ENCODE assay signal across 9 cellular contexts in the genomic region with DNA sequence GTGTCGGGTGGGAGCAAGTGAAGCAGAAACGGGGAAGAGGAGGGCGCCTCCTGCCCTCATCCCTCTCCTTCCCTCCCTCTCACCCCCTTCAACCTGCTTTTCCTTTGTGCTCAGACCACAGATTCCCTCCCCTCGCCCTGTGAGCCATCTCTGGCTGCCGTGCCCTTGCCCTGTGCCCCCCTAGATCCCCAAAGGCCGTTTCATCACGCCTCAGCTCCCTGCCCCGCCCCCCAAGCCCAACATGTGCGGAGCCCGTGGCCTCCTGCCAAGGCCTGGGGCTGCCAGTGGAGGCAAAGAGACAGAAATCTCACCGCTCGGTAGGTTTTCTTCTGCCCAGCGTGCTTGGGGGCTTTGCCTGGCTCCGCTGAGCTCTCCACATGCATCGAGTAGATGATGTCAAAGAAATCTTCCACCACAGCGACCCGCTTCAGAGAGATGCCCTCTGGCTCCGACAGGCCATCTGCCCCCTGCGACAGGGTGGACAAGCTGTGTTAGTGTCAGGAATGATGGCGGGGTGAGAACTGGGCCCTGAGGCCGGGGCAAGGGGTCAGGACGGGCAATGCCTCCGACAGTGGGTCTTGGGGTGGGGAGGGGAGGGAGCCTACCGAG. TPM values are rescaled to one million over a fixed set of nuclear protein-coding genes. Genes with fewer than 3 reads are reported as not detected.
DNase-seq lines count a peak whose midpoint lies in the region; ATAC-seq and TF ChIP-seq lines count a peak whose summit lies in the region.
"Had no signal": no experiment of that assay in that cellular context is flagged by ENCODE, and none has a peak within 500 bp of the region (broad histone marks: within the 10 kb centered on the region; RNA-seq: fewer than 3 reads in every experiment).

No MANE protein-coding gene starts in this region.

- peak overlapping the region in 1 of 5 donors; percentile 60 for H3K27ac ChIP-seq in adrenal gland

- H3K27me3 Mint-ChIP-seq in activated CD4-positive, alpha-beta T cell treated with anti-CD3 and anti-CD28 coated beads, Interleukin-2, amount 10 ng/mL, durations not matched to agents 24 days and 14 days = no peaks in the 10 kb centered on the region
- peaks cover 14% of the 10 kb centered on the region for H3K27me3 Mint-ChIP-seq in dendritic cell treated with granulocyte-macrophage colony-stimulating factor and Interleukin-4, amounts not matched to agents 40 ng/mL and 50 ng/mL, for 4 days

- H3K36me3 Mint-ChIP-seq in activated CD4-positive, alpha-beta T cell treated with anti-CD3 and anti-CD28 coated beads, Interleukin-2, amount 10 ng/mL, durations not matched to agents 24 days and 14 days (ENCODE audit: low read depth) = peaks cover 17% of the 10 kb centered on the region
- peaks cover 17% of the 10 kb centered on the region for H3K36me3 Mint-ChIP-seq in dendritic cell treated with granulocyte-macrophage colony-stimulating factor and Interleukin-4, amounts not matched to agents 40 ng/mL and 50 ng/mL, for 4 days (ENCODE audit: low read depth)

- no peak overlapping the region for H3K4me3 ChIP-seq in adrenal gland

- no peaks in the 10 kb centered on the region for H3K9me3 ChIP-seq in adrenal gland (replicated peaks in 1 of 3)

- no peaks in the 10 kb centered on the region for H3K36me3 ChIP-seq in adrenal gland (replicated peaks in 1 of 2)

- intact Hi-C loops in activated CD4-positive, alpha-beta T cell treated with anti-CD3 and anti-CD28 coated beads, Interleukin-2, amount 10 ng/mL, durations not matched to agents 24 days and 14 days (cut with micrococcal nuclease) = no loop called here
- intact Hi-C loops in dendritic cell treated with granulocyte-macrophage colony-stimulating factor and Interleukin-4, amounts not matched to agents 40 ng/mL and 50 ng/mL, for 4 days (cut with micrococcal nuclease) = no loop called here
- intact Hi-C loops in adrenal gland (cut with DNase I) = loop anchor here in 1 of 2 donors (10.0 kb wide), 1 partner anchor 247 kb away; no protein-coding TSS in a partner anchor

- peaks cover 9 to 26% of the 10 kb centered on the region in 2 donors for H3K4me1 ChIP-seq in adrenal gland (replicated peaks in 1 of 2)

- no peak for TF ChIP-seq POLR2A in adrenal gland (IDR thresholded peaks at IDR 0.05)

- H3K27me3 ChIP-seq in adrenal gland = no peaks in the 10 kb centered on the region

- peak overlapping the region; percentile 45 for H3K27ac Mint-ChIP-seq in activated CD4-positive, alpha-beta T cell treated with anti-CD3 and anti-CD28 coated beads, Interleukin-2, amount 10 ng/mL, durations not matched to agents 24 days and 14 days
- H3K27ac Mint-ChIP-seq in dendritic cell treated with granulocyte-macrophage colony-stimulating factor and Interleukin-4, amounts not matched to agents 40 ng/mL and 50 ng/mL, for 4 days = peak overlapping the region; percentile 85

- ATAC-seq in HG03196 (IDR thresholded peaks at IDR 0.05; ENCODE audit: unreplicated experiment) = no peak

- H3K4me3 Mint-ChIP-seq in activated CD4-positive, alpha-beta T cell treated with anti-CD3 and anti-CD28 coated beads, Interleukin-2, amount 10 ng/mL, durations not matched to agents 24 days and 14 days = peak overlapping the region; percentile 63
- H3K4me3 Mint-ChIP-seq in dendritic cell treated with granulocyte-macrophage colony-stimulating factor and Interleukin-4, amounts not matched to agents 40 ng/mL and 50 ng/mL, for 4 days = peak overlapping the region; percentile 9

- 63 to 79% (median 70%) methylated on average over 15 to 24 of the region's 24 CpGs for WGBS in adrenal gland, 4 donors

- no peaks in the 10 kb centered on the region for H3K9me3 Mint-ChIP-seq in activated CD4-positive, alpha-beta T cell treated with anti-CD3 and anti-CD28 coated beads, Interleukin-2, amount 10 ng/mL, durations not matched to agents 24 days and 14 days
- H3K9me3 Mint-ChIP-seq in dendritic cell treated with granulocyte-macrophage colony-stimulating factor and Interleukin-4, amounts not matched to agents 40 ng/mL and 50 ng/mL, for 4 days = no peaks in the 10 kb centered on the region

- no peak for TF ChIP-seq CTCF in adrenal gland (IDR thresholded peaks at IDR 0.05)

- no peak for DNase-seq in activated CD4-positive, alpha-beta T cell treated with anti-CD3 and anti-CD28 coated beads, Interleukin-2, amount 10 ng/mL, durations not matched to agents 24 days and 14 days
- no peak for DNase-seq in activated CD4-positive, alpha-beta T cell treated with anti-CD3 and anti-CD28 coated beads for 1 hour
- DNase-seq in NCI-H128 (lab: John Stamatoyannopoulos, UW; ENCODE audit: unreplicated experiment) = peak; percentile 35
- DNase-seq in retina = peak; percentile 81
- no peak for DNase-seq in mesenteric fat pad (ENCODE audit: low spot score)
- no peak for DNase-seq in adrenal gland
- DNase-seq: activated gamma-delta T cell had no signal

- peaks cover 61% of the 10 kb centered on the region for H3K4me1 Mint-ChIP-seq in activated CD4-positive, alpha-beta T cell treated with anti-CD3 and anti-CD28 coated beads, Interleukin-2, amount 10 ng/mL, durations not matched to agents 24 days and 14 days
- H3K4me1 Mint-ChIP-seq in dendritic cell treated with granulocyte-macrophage colony-stimulating factor and Interleukin-4, amounts not matched to agents 40 ng/mL and 50 ng/mL, for 4 days (ENCODE audit: low read depth) = peaks cover 67% of the 10 kb centered on the region

RNA-seq across cellular contexts. Expression of gene NOL4L, which starts 57.6 kb away (rescaled TPM):
- 13.0 and 18.0 TPM in 2 replicates for total RNA-seq in activated CD4-positive, alpha-beta T cell treated with anti-CD3 and anti-CD28 coated beads, Interleukin-2, amount 10 ng/mL, durations not matched to agents 24 days and 14 days
- total RNA-seq in mesenteric fat pad (21.5 TPM), adrenal gland (10 to 100 TPM in 7 of 8 donors, 1 to 10 TPM in 1; 9.7 to 30.4 (median 15.7) TPM)
- polyA plus RNA-seq in adrenal gland = 10 to 100 TPM in 2 of 3 donors, 1 to 10 TPM in 1; 6.4 to 29.8 (median 13.8) TPM

Comparison
In these comparisons a context has a peak if more than half of its experiments do, and no peak if none do; other contexts are left out.
1. DNase-seq: peak in NCI-H128 (single experiment) and retina (single experiment); none in activated CD4-positive, alpha-beta T cell treated with anti-CD3 and anti-CD28 coated beads, Interleukin-2, amount 10 ng/mL, durations not matched to agents 24 days and 14 days (single experiment), activated CD4-positive, alpha-beta T cell treated with anti-CD3 and anti-CD28 coated beads for 1 hour (single experiment), mesenteric fat pad (single experiment) and adrenal gland (0 of 7).